Comparison of ENCODE assay signal across 8 cellular contexts in genomic region chr6:106097368-106098231, GRCh38. TPM values are rescaled to one million over a fixed set of nuclear protein-coding genes. Genes with fewer than 3 reads are reported as not detected.
DNase-seq lines count a peak whose midpoint lies in the region; ATAC-seq, FAIRE-seq and TF ChIP-seq lines count a peak whose summit lies in the region.

No MANE protein-coding gene starts in this region.

- CTCF ChIA-PET in WTC11 (lab: Charles Lee) = interaction anchor here (0.6 kb wide), 1 partner anchor 171 kb away, joined by 3 read pairs; no protein-coding TSS in a partner anchor
- CTCF ChIA-PET in H1 (lab: Charles Lee; ENCODE audit: partially characterized antibody) = interaction anchor here (1.4 to 1.7 kb wide), 2 partner anchors 43 to 126 kb away, joined by 3 read pairs; no protein-coding TSS in a partner anchor

- peaks cover 51% of the 10 kb centered on the region for H3K4me1 Mint-ChIP-seq in WTC11
- H3K4me1 Mint-ChIP-seq in naive thymus-derived CD8-positive, alpha-beta T cell = peaks cover 21 to 83% (median 52%) of the 10 kb centered on the region in 4 donors

- no peaks in the 10 kb centered on the region for H3K36me3 ChIP-seq in DOHH2 (ENCODE audit: control insufficient read depth, low read length)
- H3K36me3 ChIP-seq in HUES6 (ENCODE audit: control insufficient read depth, insufficient read depth, low read length) = no peaks in the 10 kb centered on the region
- no peaks in the 10 kb centered on the region for H3K36me3 ChIP-seq in H1 (ENCODE audit: control insufficient read depth in 2 of 4, insufficient read depth in 4 of 4, low read length in 3 of 4)

- H2AFZ ChIP-seq in H1 (ENCODE audit: low read length) = peak overlapping the region; percentile 92

- no peak overlapping the region; the same call in 1 of the 2 replicates for H3K18ac ChIP-seq in H1 (ENCODE audit: extremely low read depth, low read length)

- H3K9me3 ChIP-seq in DOHH2 (ENCODE audit: control insufficient read depth, insufficient read depth, low read length) = no peaks in the 10 kb centered on the region
- H3K9me3 ChIP-seq in HUES6 (ENCODE audit: control insufficient read depth, insufficient read depth, low read depth, low read length) = no peaks in the 10 kb centered on the region
- H3K9me3 ChIP-seq in H1 (ENCODE audit: insufficient read depth in 2 of 2, low read depth in 1 of 2, low read length in 1 of 2) = no peaks in the 10 kb centered on the region

- H3K4me3 Mint-ChIP-seq in WTC11 = peak overlapping the region; percentile 65
- peak overlapping the region; percentile 74 to 93 (median 88) for H3K4me3 Mint-ChIP-seq in naive thymus-derived CD8-positive, alpha-beta T cell

- no peaks in the 10 kb centered on the region for H3K9me2 ChIP-seq in DOHH2 (replicated peaks; ENCODE audit: control insufficient read depth, low read length)

- peak overlapping the region; percentile 48 for H3K27ac Mint-ChIP-seq in WTC11
- H3K27ac Mint-ChIP-seq in naive thymus-derived CD8-positive, alpha-beta T cell = peak overlapping the region; percentile 83 to 97 (median 93)

- no peak overlapping the region for H3K4ac ChIP-seq in H1 (replicated peaks; ENCODE audit: insufficient read length, low read depth, low read length)

- no peak overlapping the region for H3K56ac ChIP-seq in H1 (replicated peaks; ENCODE audit: insufficient read length, low read depth, low read length)

- TF ChIP-seq EP300 in H1 (IDR thresholded peaks at IDR 0.05; ENCODE audit: borderline replicate concordance in 1 of 2, low read depth in 2 of 2, low read length in 2 of 2) = no peak

- H4K20me1 ChIP-seq in DOHH2 (ENCODE audit: control insufficient read depth, insufficient read depth, low read depth, low read length) = no peaks in the 10 kb centered on the region
- H4K20me1 ChIP-seq in H1 (replicated peaks in 1 of 2; ENCODE audit: control insufficient read depth in 1 of 2, insufficient read depth in 2 of 2, low read length in 2 of 2) = no peaks in the 10 kb centered on the region

- H3K79me1 ChIP-seq in H1 (ENCODE audit: low read depth, low read length) = no peaks in the 10 kb centered on the region

- H3K23me2 ChIP-seq in H1 (ENCODE audit: low read depth, low read length) = peaks cover 12% of the 10 kb centered on the region

- no peak overlapping the region for H4K5ac ChIP-seq in H1 (ENCODE audit: insufficient read length, low read depth, low read length)

- H2BK5ac ChIP-seq in H1 (ENCODE audit: low read depth, low read length) = peak overlapping the region; percentile 55; the same call in 1 of the 2 replicates

- H2AK5ac ChIP-seq in H1 (ENCODE audit: low read depth, low read length) = no peak overlapping the region

- H4K91ac ChIP-seq in H1 (replicated peaks; ENCODE audit: insufficient read length, low read length) = peak overlapping the region; percentile 13

- no peak for DNase-seq in WTC11 (ENCODE audit: low spot score)
- no peak for DNase-seq in H1 (ENCODE audit: low read depth in 1 of 2, low spot score in 2 of 2)
- DNase-seq in naive thymus-derived CD8-positive, alpha-beta T cell = peak in 9 of 10 donors; percentile 40 to 92 (median 69)
- DNase-seq in epidermal melanocyte (ENCODE audit: insufficient read length, low spot score) = no peak
- no peak for DNase-seq in OCI-M2 (lab: John Stamatoyannopoulos, UW; ENCODE audit: unreplicated experiment)

- 30% methylated on average over 19 of the region's 19 CpGs; no CpG with 5 or more reads in 1 of the 2 experiments for WGBS in H1 (ENCODE audit: extremely low coverage in 1 of 2, insufficient coverage in 1 of 2, insufficient read length in 1 of 2, insufficient replicate concordance in 2 of 2, low coverage in 1 of 2, low lambda C conversion rate in 2 of 2, missing lambda C conversion rate in 1 of 2), 2 experiments

- no peak for TF ChIP-seq POLR2A in H1 (IDR thresholded peaks at IDR 0.05; ENCODE audit: control extremely low read depth in 1 of 2, low read depth in 2 of 2, low read length in 2 of 2)

- FAIRE-seq in H1 (lab: Jason Lieb, UNC) = peak; percentile 60

- H3K4me3 ChIP-seq in DOHH2 (ENCODE audit: low read length) (peak overlapping the region; percentile 68), HUES6 (ENCODE audit: low read depth, low read length) (peak overlapping the region; percentile 38), H1 (ENCODE audit: extremely low read depth in 1 of 4, insufficient read depth in 2 of 4, low read depth in 3 of 4, low read length in 4 of 4) (peak overlapping the region in 3 of 4 experiments; percentile 19 to 54 (median 25); a peak in 5 of 8 replicates)

- no peaks in the 10 kb centered on the region for H3K36me3 Mint-ChIP-seq in WTC11
- H3K36me3 Mint-ChIP-seq in naive thymus-derived CD8-positive, alpha-beta T cell = no peaks in the 10 kb centered on the region

- no peaks in the 10 kb centered on the region for H3K9me3 Mint-ChIP-seq in WTC11
- H3K9me3 Mint-ChIP-seq in naive thymus-derived CD8-positive, alpha-beta T cell = no peaks in the 10 kb centered on the region

- H3F3A ChIP-seq in DOHH2 (ENCODE audit: control insufficient read depth, insufficient read depth) = no peaks in the 10 kb centered on the region

- peaks cover 28% of the 10 kb centered on the region for H3K27me3 Mint-ChIP-seq in WTC11 (ENCODE audit: low read depth)
- H3K27me3 Mint-ChIP-seq in naive thymus-derived CD8-positive, alpha-beta T cell = peaks cover 0 to 36% (median 4%) of the 10 kb centered on the region in 5 donors

- peaks cover 50% of the 10 kb centered on the region for H3K27me3 ChIP-seq in DOHH2 (ENCODE audit: control insufficient read depth, low read length)
- H3K27me3 ChIP-seq in HUES6 (ENCODE audit: control insufficient read depth, insufficient read depth, low read length) = peaks cover 6% of the 10 kb centered on the region; the same call in 1 of the 2 replicates
- peaks cover 0 to 17% (median 7%) of the 10 kb centered on the region in 4 experiments; a peak in 4 of 7 replicates for H3K27me3 ChIP-seq in H1 (replicated peaks in 1 of 4; ENCODE audit: control insufficient read depth in 3 of 4, extremely low read depth in 1 of 4, insufficient read depth in 3 of 4, low read length in 3 of 4)

- H2BK12ac ChIP-seq in H1 (ENCODE audit: low read depth, low read length) = 0 out of 2 replicates have a peak overlapping the region, but pooled peaks have one; percentile 2

- POLR2A ChIA-PET in WTC11 (lab: Charles Lee) (no interaction called here), H1 (lab: Charles Lee; ENCODE audit: partially characterized antibody) (no interaction called here)
- POLR2A ChIA-PET in naive thymus-derived CD8-positive, alpha-beta T cell (lab: Charles Lee) = interaction anchor here (1.2 to 2.1 kb wide), 3 partner anchors 8 to 105 kb away, joined by 3 to 8 read pairs (median 5); partner anchors contain the start of gene PRDM1

- no peak overlapping the region for H4K8ac ChIP-seq in H1 (ENCODE audit: extremely low read depth, insufficient read depth, low read length)

- TF ChIP-seq CTCF in DOHH2 (IDR thresholded peaks at IDR 0.05; ENCODE audit: low read depth, low read length, poor library complexity, severe bottlenecking) = no peak
- no peak for TF ChIP-seq CTCF in WTC11 (IDR thresholded peaks at IDR 0.05)
- no peak for TF ChIP-seq CTCF in H1 (IDR thresholded peaks at IDR 0.05; ENCODE audit: control extremely low read depth in 1 of 3, insufficient read depth in 1 of 3, low read depth in 1 of 3, low read length in 3 of 3)

- H2BK15ac ChIP-seq in H1 (ENCODE audit: low read length) = no peak overlapping the region

- no peak overlapping the region for H3K23ac ChIP-seq in H1 (ENCODE audit: insufficient read length)

- H3K4me2 ChIP-seq in DOHH2 (ENCODE audit: low read length) (peak overlapping the region; percentile 62), H1 (ENCODE audit: insufficient read depth in 1 of 2, low read depth in 2 of 2, low read length in 2 of 2) (peak overlapping the region; percentile 66 to 78)

- H3K4me1 ChIP-seq in DOHH2 (ENCODE audit: control insufficient read depth, low read length) (peaks cover 23% of the 10 kb centered on the region), HUES6 (ENCODE audit: control insufficient read depth, insufficient read depth, low read length) (peaks cover 32% of the 10 kb centered on the region), H1 (replicated peaks in 1 of 4; ENCODE audit: control insufficient read depth in 3 of 4, insufficient read depth in 4 of 4, low read length in 3 of 4) (peaks cover 1 to 21% (median 9%) of the 10 kb centered on the region in 4 experiments; a peak in 6 of 7 replicates)

- H2BK20ac ChIP-seq in H1 (ENCODE audit: low read length) = no peak overlapping the region

- H3K79me2 ChIP-seq in DOHH2 (ENCODE audit: control insufficient read depth, low read length) (no peaks in the 10 kb centered on the region), H1 (ENCODE audit: control insufficient read depth in 1 of 2, insufficient read depth in 2 of 2, low read length in 2 of 2) (no peaks in the 10 kb centered on the region)

- H3K9ac ChIP-seq in HUES6 (ENCODE audit: low read length) (peak overlapping the region; percentile 29), H1 (replicated peaks in 1 of 4; ENCODE audit: extremely low read depth in 1 of 4, low read depth in 3 of 4, low read length in 3 of 4) (no peak overlapping the region)

- ATAC-seq in GM21390 (IDR thresholded peaks at IDR 0.05; ENCODE audit: unreplicated experiment) (peak; percentile 45), WTC11 (peak; percentile 29)
- peak; percentile 86 to 88 for ATAC-seq in naive thymus-derived CD8-positive, alpha-beta T cell

- H3K14ac ChIP-seq in H1 (ENCODE audit: insufficient read length) = no peak overlapping the region

- 0 out of 2 replicates have a peak overlapping the region, but pooled peaks have one; percentile 6 for H3K27ac ChIP-seq in DOHH2 (ENCODE audit: low read depth, low read length)
- H3K27ac ChIP-seq in HUES6 (ENCODE audit: low read depth, low read length) = peak overlapping the region; percentile 30; the same call in 1 of the 2 replicates
- no peak overlapping the region for H3K27ac ChIP-seq in H1 (ENCODE audit: low read depth, low read length)

- H2BK120ac ChIP-seq in H1 (replicated peaks; ENCODE audit: low read depth, low read length) = peak overlapping the region; percentile 4

- no peak for TF ChIP-seq RAD21 in H1 (IDR thresholded peaks at IDR 0.05 in 1 of 2, conservative IDR thresholded peaks at IDR 0.05 in 1 of 2; ENCODE audit: low read depth in 2 of 2, low read length in 2 of 2)

TF ChIP-seq in H1, 55 proteins besides CTCF, POLR2A, EP300 and RAD21 (continues in another document):
- TF ChIP-seq CEBPB (IDR thresholded peaks at IDR 0.05; ENCODE audit: low read depth, low read length) = no peak

RNA-seq across cellular contexts. Expression of gene PRDM1, which starts 11.5 kb away (rescaled TPM):
- 0.78 to 1.8 TPM (median 1.2 TPM) in 3 replicates for total RNA-seq in WTC11 (2021)
- total RNA-seq in H1 (2021; fragmentation: NEBNext Ultra II Directional; extraction: Animal tissue kit (Norgen Biotek cat#: 25700)) = 0.74 and 1.1 TPM in 2 replicates
- 0.17 and 0.21 TPM in 2 replicates for polyA plus RNA-seq in H1 (2011; rRNA removed)
- 0.10 TPM for polyA plus RNA-seq in H1 (2011; cell fraction: cytosol; rRNA removed)
- 0.31 TPM for polyA plus RNA-seq in H1 (2011; cell fraction: nucleus; rRNA removed)
- 0.29 to 0.72 TPM (median 0.37 TPM) in 4 replicates for polyA plus RNA-seq in H1 (2012, experiment 1 of 2)
- polyA plus RNA-seq in H1 (2012, experiment 2 of 2) = 0.35 TPM
- polyA plus RNA-seq in H1 (2013, experiment 1 of 2) = 0.45 TPM
- polyA plus RNA-seq in H1 (2013, experiment 2 of 2) = 0.39 TPM
- 0.35 and 2.6 TPM in 2 replicates for polyA minus RNA-seq in H1 (2011; rRNA and poly(A)+ RNA removed)
- not detected for polyA minus RNA-seq in H1 (2011; cell fraction: cytosol; rRNA and poly(A)+ RNA removed)
- polyA minus RNA-seq in H1 (2011; cell fraction: nucleus; rRNA and poly(A)+ RNA removed) = 0.40 TPM
- total RNA-seq in naive thymus-derived CD8-positive, alpha-beta T cell = under 1 TPM; 0.58 to 0.94 TPM
- 10 to 100 TPM in 1 of 3 donors, 1 to 10 TPM in 1, under 1 TPM in 1; 0.35 to 15.6 (median 1.6) TPM for polyA plus RNA-seq in naive thymus-derived CD8-positive, alpha-beta T cell

Comparison
In these comparisons a context has a peak if more than half of its experiments do, and no peak if none do; other contexts are left out.
1. ATAC-seq: peak in every context shown above with its lines; median percentile 87 in naive thymus-derived CD8-positive, alpha-beta T cell; 45 in GM21390; 29 in WTC11.
2. DNase-seq: peak in naive thymus-derived CD8-positive, alpha-beta T cell (9 of 10); none in WTC11 (single experiment), H1 (0 of 2), epidermal melanocyte (single experiment) and OCI-M2 (single experiment).
3. Peak in every context shown above with its lines, with median percentiles within 50 percentile points of each other: H3K4me3 ChIP-seq.